In genomic region chr11:79482800-79483199, GRCh38 we compare ENCODE assay signal across 8 cellular contexts. TPM values are rescaled to one million over a fixed set of nuclear protein-coding genes. Genes with fewer than 3 reads are reported as not detected.
DNase-seq lines count a peak whose midpoint lies in the region; ATAC-seq and FAIRE-seq lines count a peak whose summit lies in the region.
"Had no signal": no experiment of that assay in that cellular context is flagged by ENCODE, and none has a peak within 500 bp of the region (broad histone marks: within the 10 kb centered on the region; RNA-seq: fewer than 3 reads in every experiment).

No MANE protein-coding gene starts in this region.

- no peaks in the 10 kb centered on the region for H3K27me3 Mint-ChIP-seq in stimulated activated memory B cell treated with anti-CD40 and anti-IgM and Interleukin-4, amounts not matched to agents 10 μg/mL and 1 μg/mL and 100 μg/mL, for 72 hours

- H3K4me1 Mint-ChIP-seq in stimulated activated memory B cell treated with anti-CD40 and anti-IgM and Interleukin-4, amounts not matched to agents 10 μg/mL and 1 μg/mL and 100 μg/mL, for 72 hours = peaks cover 32% of the 10 kb centered on the region

- H3K4me3 Mint-ChIP-seq in stimulated activated memory B cell treated with anti-CD40 and anti-IgM and Interleukin-4, amounts not matched to agents 10 μg/mL and 1 μg/mL and 100 μg/mL, for 72 hours = no peak overlapping the region

- ATAC-seq in HG02759 (IDR thresholded peaks at IDR 0.05; ENCODE audit: unreplicated experiment) (peak; percentile 79), HG03571 (IDR thresholded peaks at IDR 0.05; ENCODE audit: unreplicated experiment) (peak; percentile 79), Right ventricle myocardium inferior (no peak)
- peak; percentile 94 for ATAC-seq in stimulated activated memory B cell treated with anti-CD40 and anti-IgM and Interleukin-4, amounts not matched to agents 10 μg/mL and 1 μg/mL and 100 μg/mL, for 72 hours
- ATAC-seq: mucosa of descending colon had no signal

- intact Hi-C loops in Right ventricle myocardium inferior (cut with DNase I) = no loop called here

- peak overlapping the region; percentile 61 for H3K27ac Mint-ChIP-seq in stimulated activated memory B cell treated with anti-CD40 and anti-IgM and Interleukin-4, amounts not matched to agents 10 μg/mL and 1 μg/mL and 100 μg/mL, for 72 hours

- peak; percentile 41 for DNase-seq in GM19239 (ENCODE audit: insufficient read length, low spot score)
- no peak for DNase-seq in Right ventricle myocardium inferior (ENCODE audit: missing footprints)
- no peak for DNase-seq in NCI-H524 treated with DMSO at 0.1 percent for 48 hours (lab: John Stamatoyannopoulos, UW)
- DNase-seq in NCI-H345 (lab: John Stamatoyannopoulos, UW) = no peak
- DNase-seq: mucosa of descending colon had no signal

- no peaks in the 10 kb centered on the region for H3K9me3 Mint-ChIP-seq in stimulated activated memory B cell treated with anti-CD40 and anti-IgM and Interleukin-4, amounts not matched to agents 10 μg/mL and 1 μg/mL and 100 μg/mL, for 72 hours

- no peaks in the 10 kb centered on the region for H3K36me3 Mint-ChIP-seq in stimulated activated memory B cell treated with anti-CD40 and anti-IgM and Interleukin-4, amounts not matched to agents 10 μg/mL and 1 μg/mL and 100 μg/mL, for 72 hours

- peak; percentile 78 for FAIRE-seq in GM19239 (lab: Jason Lieb, UNC)

RNA-seq across cellular contexts. Expression of gene TENM4, which starts 42.0 kb away (rescaled TPM):
- total RNA-seq in Right ventricle myocardium inferior = 0.35 TPM
